In the genomic region with DNA sequence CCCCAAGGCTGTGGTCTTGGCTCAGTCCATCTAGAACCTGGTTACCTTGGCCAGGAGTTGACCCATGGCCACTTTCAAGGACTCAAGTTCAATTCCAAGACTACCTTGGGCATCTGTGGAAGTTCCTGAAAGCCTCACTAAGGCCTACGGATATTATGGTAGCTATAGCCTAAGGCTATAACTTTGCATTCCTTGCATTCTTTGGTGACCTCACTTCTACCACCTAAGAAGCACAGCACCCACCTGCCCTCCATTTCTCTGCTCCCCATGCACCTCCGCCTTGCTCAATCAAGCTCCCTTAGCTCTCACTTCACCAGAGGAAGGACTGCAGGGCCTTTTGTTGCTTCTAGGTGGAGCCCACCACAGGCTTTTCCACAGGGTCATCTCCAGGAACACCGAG, we compare ENCODE assay signal across 26 cellular contexts.
"Had no signal": no experiment of that assay in that cellular context is flagged by ENCODE, and none has a peak within 500 bp of the region (broad histone marks: within the 10 kb centered on the region; RNA-seq: fewer than 3 reads in every experiment).

No MANE protein-coding gene starts in this region.

- H3K27me3 ChIP-seq: heart left ventricle, left lung, ovary, right atrium auricular region, right lobe of liver, tibial nerve, uterus had no signal

- ATAC-seq: heart left ventricle; left colon; left lung; lower lobe of right lung; natural killer cell treated with Interleukin-12 subunit alpha and Interleukin-12 subunit beta and Interleukin-15 and Interleukin-18, amount 100 ng/mL, for 72 hours; right lobe of liver had no signal

- H3K4me1 ChIP-seq: left lung, lower lobe of right lung, right atrium auricular region, right lobe of liver, suprapubic skin, uterus had no signal

- H3K27ac ChIP-seq: heart left ventricle, hepatocyte, left lung, lower lobe of right lung, ovary, right atrium auricular region, right lobe of liver, skin epidermis, suprapubic skin, tibial nerve, uterus had no signal

- H3K4me3 ChIP-seq: heart left ventricle, hepatocyte, left lung, lower lobe of right lung, ovary, right atrium auricular region, right lobe of liver, skin epidermis, suprapubic skin, tibial nerve, uterus had no signal

- H3K36me3 Mint-ChIP-seq: mesothelial cell of epicardium; naive B cell; natural killer cell treated with Interleukin-12 subunit alpha and Interleukin-12 subunit beta and Interleukin-15 and Interleukin-18, amount 100 ng/mL, for 72 hours; type B pancreatic cell had no signal

- H3K9me3 ChIP-seq: left lung, lower lobe of right lung, ovary, right atrium auricular region, right lobe of liver, suprapubic skin, uterus had no signal

- H3K4me3 Mint-ChIP-seq: mesothelial cell of epicardium; naive B cell; natural killer cell treated with Interleukin-12 subunit alpha and Interleukin-12 subunit beta and Interleukin-15 and Interleukin-18, amount 100 ng/mL, for 72 hours; stimulated activated naive CD8-positive, alpha-beta T cell treated with anti-CD3 and anti-CD28 coated beads, Interleukin-15, Interleukin-2, amounts not matched to agents 100 ng/mL and 50 ng/mL, for 24 hours; type B pancreatic cell had no signal

- DNase-seq: heart left ventricle; kidney; left colon; left lung; lower lobe of right lung; mammary epithelial cell; mesenchymal stem cell; naive B cell; ovary; right lobe of liver; stimulated activated CD4-positive, alpha-beta T cell treated with anti-CD3 and anti-CD28 coated beads, Interleukin-12 subunit alpha, Interleukin-12 subunit beta, amount 100 ng/mL, for 4 hours; stimulated activated CD4-positive, alpha-beta T cell treated with anti-CD3 and anti-CD28 coated beads, Interleukin-15, amount 100 ng/mL, for 24 hours; stimulated activated CD4-positive, alpha-beta T cell treated with anti-CD3 and anti-CD28 coated beads, Interleukin-2, amount 100 ng/mL, for 24 hours; stimulated activated CD4-positive, alpha-beta T cell treated with anti-CD3 and anti-CD28 coated beads, Interleukin-4, amount 100 ng/mL, for 1 hour; stimulated activated naive CD4-positive, alpha-beta T cell; uterus had no signal

- H3K4me1 Mint-ChIP-seq: naive B cell had no signal

- H3K27ac Mint-ChIP-seq: mesothelial cell of epicardium; naive B cell; natural killer cell treated with Interleukin-12 subunit alpha and Interleukin-12 subunit beta and Interleukin-15 and Interleukin-18, amount 100 ng/mL, for 72 hours; progenitor cell of endocrine pancreas; stimulated activated naive CD8-positive, alpha-beta T cell treated with anti-CD3 and anti-CD28 coated beads, Interleukin-15, Interleukin-2, amounts not matched to agents 100 ng/mL and 50 ng/mL, for 24 hours; type B pancreatic cell had no signal

- H3K9me3 Mint-ChIP-seq: natural killer cell treated with Interleukin-12 subunit alpha and Interleukin-12 subunit beta and Interleukin-15 and Interleukin-18, amount 100 ng/mL, for 72 hours; stimulated activated naive CD8-positive, alpha-beta T cell treated with anti-CD3 and anti-CD28 coated beads, Interleukin-15, Interleukin-2, amounts not matched to agents 100 ng/mL and 50 ng/mL, for 24 hours; type B pancreatic cell had no signal

- H3K36me3 ChIP-seq: heart left ventricle, left lung, lower lobe of right lung, ovary, right atrium auricular region, right lobe of liver, suprapubic skin, tibial nerve, uterus had no signal
